ENCODE assay signal across 11 cellular contexts in the genomic region with DNA sequence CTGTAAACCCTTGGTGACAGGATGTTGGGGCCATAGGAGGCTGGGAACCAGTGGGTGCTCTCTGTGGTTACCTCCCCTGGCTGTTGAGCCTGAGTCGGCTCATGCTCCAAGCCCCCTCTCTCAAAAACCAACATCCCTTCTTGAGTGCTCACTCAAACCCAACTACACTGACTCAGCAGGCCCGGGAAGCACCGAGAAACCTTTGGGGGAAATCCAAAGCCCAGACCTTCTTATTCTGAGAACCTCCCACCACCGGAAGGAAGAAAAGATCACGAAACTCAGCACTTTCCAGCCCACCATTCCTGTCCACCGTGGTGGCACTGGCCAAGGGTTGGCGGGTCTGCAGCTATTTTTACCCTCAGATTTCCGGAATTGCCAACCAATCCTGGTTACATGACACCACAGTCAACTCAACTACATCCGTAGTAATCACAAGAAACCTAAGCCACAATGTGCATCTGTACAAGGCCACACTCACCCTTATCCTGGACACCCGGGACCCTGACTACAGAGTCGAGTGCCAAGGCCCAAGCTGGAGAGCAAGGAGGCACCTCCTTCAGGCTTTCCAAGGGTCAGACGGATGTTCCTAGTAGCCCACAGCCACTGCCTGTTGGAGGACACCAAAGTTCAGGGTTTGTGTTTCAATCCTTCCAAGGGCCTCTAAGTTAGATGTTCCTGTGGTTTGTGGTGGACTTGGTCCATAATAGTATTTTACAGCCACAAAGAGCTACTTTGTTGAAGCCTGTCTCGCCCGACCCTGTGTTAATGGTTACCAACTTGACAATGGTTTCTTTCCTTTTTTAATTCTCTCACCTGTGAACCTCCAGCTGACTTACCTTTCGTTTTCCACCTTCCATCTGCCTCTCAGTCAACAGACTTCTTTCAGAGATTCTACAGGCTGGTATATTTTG.
DNase-seq lines count a peak whose midpoint lies in the region; ATAC-seq and TF ChIP-seq lines count a peak whose summit lies in the region.
"Had no signal": no experiment of that assay in that cellular context is flagged by ENCODE, and none has a peak within 500 bp of the region (broad histone marks: within the 10 kb centered on the region; RNA-seq: fewer than 3 reads in every experiment).

No MANE protein-coding gene starts in this region.

- no peak for TF ChIP-seq CTCF in left lung (IDR thresholded peaks at IDR 0.05)

- no peaks in the 10 kb centered on the region for H3K27me3 Mint-ChIP-seq in activated T-helper 1 cell treated with anti-CD3 and anti-CD28 coated beads, Interleukin-12 subunit alpha, Interleukin-12 subunit beta, Interleukin-2, Interleukin-4 antibody, amounts not matched to agents 30 ng/mL and 10 ng/mL and 1 ng/mL, durations not matched to agents 14 hours and 24 hours and 36 hours (ENCODE audit: insufficient read depth)
- H3K27me3 Mint-ChIP-seq: activated naive CD4-positive, alpha-beta T cell treated with anti-CD3 and anti-CD28 coated beads, Interleukin-2, amount 50 U/mL, for 24 hours had no signal

- H3K4me3 ChIP-seq in left lung = no peak overlapping the region

- DNase-seq in activated T-cell treated with anti-CD3 and anti-CD28 coated beads for 48 hours (ENCODE audit: low read depth) (peak; percentile 27), NCI-H1436 (lab: John Stamatoyannopoulos, UW) (no peak), left lung (no peak), NCI-H510A (lab: John Stamatoyannopoulos, UW) (no peak)
- DNase-seq in activated T-cell treated with anti-CD3 and anti-CD28 coated beads, Interleukin-2, amount 50 U/mL, for 1 hour = no peak
- DNase-seq in activated T-helper 1 cell treated with anti-CD3 and anti-CD28 coated beads, Interleukin-12 subunit alpha, Interleukin-12 subunit beta, Interleukin-2, Interleukin-4 antibody, amounts not matched to agents 30 ng/mL and 10 ng/mL and 1 ng/mL, durations not matched to agents 14 hours and 24 hours and 36 hours (ENCODE audit: low spot score) = peak; percentile 14
- peak; percentile 37 to 51 for DNase-seq in stimulated activated CD8-positive, alpha-beta memory T cell treated with anti-CD3 and anti-CD28 coated beads, Interleukin-7, amount 100 ng/mL, for 48 hours (ENCODE audit: extremely low read depth in 1 of 2, low read depth in 1 of 2)
- DNase-seq: cortex of kidney, NCI-H1048 had no signal

- H3K9me3 Mint-ChIP-seq in activated T-helper 1 cell treated with anti-CD3 and anti-CD28 coated beads, Interleukin-12 subunit alpha, Interleukin-12 subunit beta, Interleukin-2, Interleukin-4 antibody, amounts not matched to agents 30 ng/mL and 10 ng/mL and 1 ng/mL, durations not matched to agents 14 hours and 24 hours and 36 hours = peaks cover 10% of the 10 kb centered on the region

- H3K27ac ChIP-seq in left lung = no peak overlapping the region

- H3K27me3 ChIP-seq in left lung = no peaks in the 10 kb centered on the region

- ATAC-seq in HG03521 (IDR thresholded peaks at IDR 0.05; ENCODE audit: unreplicated experiment) (peak; percentile 57), left lung (no peak)

- H3K36me3 Mint-ChIP-seq in activated T-helper 1 cell treated with anti-CD3 and anti-CD28 coated beads, Interleukin-12 subunit alpha, Interleukin-12 subunit beta, Interleukin-2, Interleukin-4 antibody, amounts not matched to agents 30 ng/mL and 10 ng/mL and 1 ng/mL, durations not matched to agents 14 hours and 24 hours and 36 hours (ENCODE audit: low read depth) = peaks cover 2% of the 10 kb centered on the region

- peaks cover 27% of the 10 kb centered on the region for H3K4me1 Mint-ChIP-seq in activated T-helper 1 cell treated with anti-CD3 and anti-CD28 coated beads, Interleukin-12 subunit alpha, Interleukin-12 subunit beta, Interleukin-2, Interleukin-4 antibody, amounts not matched to agents 30 ng/mL and 10 ng/mL and 1 ng/mL, durations not matched to agents 14 hours and 24 hours and 36 hours (ENCODE audit: low read depth)

- no peaks in the 10 kb centered on the region for H3K9me3 ChIP-seq in left lung

- H3K27ac Mint-ChIP-seq in activated T-helper 1 cell treated with anti-CD3 and anti-CD28 coated beads, Interleukin-12 subunit alpha, Interleukin-12 subunit beta, Interleukin-2, Interleukin-4 antibody, amounts not matched to agents 30 ng/mL and 10 ng/mL and 1 ng/mL, durations not matched to agents 14 hours and 24 hours and 36 hours = peak overlapping the region; percentile 69
- H3K27ac Mint-ChIP-seq: activated naive CD4-positive, alpha-beta T cell treated with anti-CD3 and anti-CD28 coated beads, Interleukin-2, amount 50 U/mL, for 24 hours had no signal

- peak overlapping the region; percentile 13 for H3K4me3 Mint-ChIP-seq in activated T-helper 1 cell treated with anti-CD3 and anti-CD28 coated beads, Interleukin-12 subunit alpha, Interleukin-12 subunit beta, Interleukin-2, Interleukin-4 antibody, amounts not matched to agents 30 ng/mL and 10 ng/mL and 1 ng/mL, durations not matched to agents 14 hours and 24 hours and 36 hours
- H3K4me3 Mint-ChIP-seq: activated naive CD4-positive, alpha-beta T cell treated with anti-CD3 and anti-CD28 coated beads, Interleukin-2, amount 50 U/mL, for 24 hours had no signal

- intact Hi-C loops in activated T-helper 1 cell treated with anti-CD3 and anti-CD28 coated beads, Interleukin-12 subunit alpha, Interleukin-12 subunit beta, Interleukin-2, Interleukin-4 antibody, amounts not matched to agents 30 ng/mL and 10 ng/mL and 1 ng/mL, durations not matched to agents 14 hours and 24 hours and 36 hours (cut with micrococcal nuclease) = loop anchor here (5.0 kb wide), 2 partner anchors 62 to 218 kb away; no protein-coding TSS in a partner anchor
- intact Hi-C loops in left lung (cut with DNase I) = no loop called here

- H3K4me1 ChIP-seq in left lung = no peaks in the 10 kb centered on the region

- no peaks in the 10 kb centered on the region for H3K36me3 ChIP-seq in left lung

Comparison
In these comparisons a context has a peak if more than half of its experiments do, and no peak if none do; other contexts are left out.
1. DNase-seq: peak in activated T-cell treated with anti-CD3 and anti-CD28 coated beads for 48 hours (single experiment), activated T-helper 1 cell treated with anti-CD3 and anti-CD28 coated beads, Interleukin-12 subunit alpha, Interleukin-12 subunit beta, Interleukin-2, Interleukin-4 antibody, amounts not matched to agents 30 ng/mL and 10 ng/mL and 1 ng/mL, durations not matched to agents 14 hours and 24 hours and 36 hours (single experiment) and stimulated activated CD8-positive, alpha-beta memory T cell treated with anti-CD3 and anti-CD28 coated beads, Interleukin-7, amount 100 ng/mL, for 48 hours (2 of 2); none in activated T-cell treated with anti-CD3 and anti-CD28 coated beads, Interleukin-2, amount 50 U/mL, for 1 hour (single experiment), NCI-H1436 (single experiment), left lung (0 of 2) and NCI-H510A (single experiment).